8 cellular contexts compared by ENCODE assay signal in genomic region chr17:1720856-1721386, GRCh38. TPM values are rescaled to one million over a fixed set of nuclear protein-coding genes. Genes with fewer than 3 reads are reported as not detected.
DNase-seq lines count a peak whose midpoint lies in the region; ATAC-seq lines count a peak whose summit lies in the region.

No MANE protein-coding gene starts in this region.

- intact Hi-C loops in activated CD4-positive, alpha-beta T cell treated with anti-CD3 and anti-CD28 coated beads, Interleukin-2, amount 10 ng/mL, durations not matched to agents 24 days and 14 days (cut with micrococcal nuclease) = loop anchor here (5.0 kb wide), 2 partner anchors 41 to 61 kb away; partner anchors contain the start of gene SERPINF1

- peaks cover 3% of the 10 kb centered on the region for H3K36me3 Mint-ChIP-seq in activated CD4-positive, alpha-beta T cell treated with anti-CD3 and anti-CD28 coated beads, Interleukin-2, amount 10 ng/mL, durations not matched to agents 24 days and 14 days (ENCODE audit: low read depth)

- peaks cover 34% of the 10 kb centered on the region for H3K4me1 Mint-ChIP-seq in activated CD4-positive, alpha-beta T cell treated with anti-CD3 and anti-CD28 coated beads, Interleukin-2, amount 10 ng/mL, durations not matched to agents 24 days and 14 days
- H3K4me1 Mint-ChIP-seq in stimulated activated naive CD8-positive, alpha-beta T cell treated with anti-CD3 and anti-CD28 coated beads, Interleukin-15, amount 100 ng/mL, for 72 hours = peaks cover 62% of the 10 kb centered on the region

- no peak overlapping the region for H3K4me3 Mint-ChIP-seq in activated CD4-positive, alpha-beta T cell treated with anti-CD3 and anti-CD28 coated beads, Interleukin-2, amount 10 ng/mL, durations not matched to agents 24 days and 14 days
- no peak overlapping the region for H3K4me3 Mint-ChIP-seq in stimulated activated naive CD8-positive, alpha-beta T cell treated with anti-CD3 and anti-CD28 coated beads, Interleukin-15, amount 100 ng/mL, for 72 hours

- H3K9me3 Mint-ChIP-seq in activated CD4-positive, alpha-beta T cell treated with anti-CD3 and anti-CD28 coated beads, Interleukin-2, amount 10 ng/mL, durations not matched to agents 24 days and 14 days = no peaks in the 10 kb centered on the region
- no peaks in the 10 kb centered on the region for H3K9me3 Mint-ChIP-seq in stimulated activated naive CD8-positive, alpha-beta T cell treated with anti-CD3 and anti-CD28 coated beads, Interleukin-15, amount 100 ng/mL, for 72 hours

- H3K27ac Mint-ChIP-seq in activated CD4-positive, alpha-beta T cell treated with anti-CD3 and anti-CD28 coated beads, Interleukin-2, amount 10 ng/mL, durations not matched to agents 24 days and 14 days = no peak overlapping the region
- no peak overlapping the region for H3K27ac Mint-ChIP-seq in stimulated activated naive CD8-positive, alpha-beta T cell treated with anti-CD3 and anti-CD28 coated beads, Interleukin-15, amount 100 ng/mL, for 72 hours

- H3K4me1 ChIP-seq in mucosa of rectum (ENCODE audit: control insufficient read depth in 2 of 2, insufficient read depth in 2 of 2, low read length in 2 of 2) = peaks cover 23 to 33% of the 10 kb centered on the region in 2 donors

- H3K36me3 ChIP-seq in mucosa of rectum (ENCODE audit: control insufficient read depth in 2 of 2, insufficient read depth in 2 of 2, low read length in 2 of 2) = no peaks in the 10 kb centered on the region

- peak overlapping the region; percentile 42 to 55 for H3K4me3 ChIP-seq in mucosa of rectum (ENCODE audit: low read length in 2 of 2)

- H3K27ac ChIP-seq in mucosa of rectum (ENCODE audit: low read depth in 2 of 2, low read length in 2 of 2) = no peak overlapping the region

- H3K9me3 ChIP-seq in mucosa of rectum (ENCODE audit: control insufficient read depth in 2 of 2, low read length in 2 of 2) = no peaks in the 10 kb centered on the region

- DNase-seq in DMS153 treated with DMSO at 0.1 percent for 48 hours (lab: John Stamatoyannopoulos, UW; ENCODE audit: unreplicated experiment) (peak; percentile 13), DMS153 (lab: John Stamatoyannopoulos, UW) (no peak), NCI-H146 (lab: John Stamatoyannopoulos, UW) (peak; percentile 58), dedifferentiated amniotic fluid mesenchymal stem cell (ENCODE audit: extremely low spot score) (peak; percentile 61)
- peak; percentile 91 for DNase-seq in activated CD4-positive, alpha-beta T cell treated with anti-CD3 and anti-CD28 coated beads, Interleukin-2, amount 10 ng/mL, durations not matched to agents 24 days and 14 days
- DNase-seq in stimulated activated naive CD8-positive, alpha-beta T cell treated with anti-CD3 and anti-CD28 coated beads, Interleukin-15, amount 100 ng/mL, for 72 hours = peak; percentile 63 to 66

- peak overlapping the region in 1 of 2 donors; percentile 48 for H3K9ac ChIP-seq in mucosa of rectum (ENCODE audit: low read depth in 1 of 2, low read length in 2 of 2)

- ATAC-seq in stimulated activated naive CD8-positive, alpha-beta T cell treated with anti-CD3 and anti-CD28 coated beads, Interleukin-15, amount 100 ng/mL, for 72 hours = no peak
- ATAC-seq in HG03520 (IDR thresholded peaks at IDR 0.05; ENCODE audit: unreplicated experiment) = no peak

- no peaks in the 10 kb centered on the region for H3K27me3 ChIP-seq in mucosa of rectum (ENCODE audit: control insufficient read depth in 2 of 2, insufficient read depth in 2 of 2, low read length in 2 of 2)

- no peaks in the 10 kb centered on the region for H3K27me3 Mint-ChIP-seq in activated CD4-positive, alpha-beta T cell treated with anti-CD3 and anti-CD28 coated beads, Interleukin-2, amount 10 ng/mL, durations not matched to agents 24 days and 14 days
- peaks cover 4% of the 10 kb centered on the region for H3K27me3 Mint-ChIP-seq in stimulated activated naive CD8-positive, alpha-beta T cell treated with anti-CD3 and anti-CD28 coated beads, Interleukin-15, amount 100 ng/mL, for 72 hours

RNA-seq across cellular contexts. Expression of gene WDR81, which starts 3.6 kb away (rescaled TPM):
- 17.6 and 18.3 TPM in 2 replicates for total RNA-seq in activated CD4-positive, alpha-beta T cell treated with anti-CD3 and anti-CD28 coated beads, Interleukin-2, amount 10 ng/mL, durations not matched to agents 24 days and 14 days

RNA-seq across cellular contexts. Expression of gene TLCD2, which starts 10.7 kb away (rescaled TPM):
- 0.07 and 0.14 TPM in 2 replicates for total RNA-seq in activated CD4-positive, alpha-beta T cell treated with anti-CD3 and anti-CD28 coated beads, Interleukin-2, amount 10 ng/mL, durations not matched to agents 24 days and 14 days

RNA-seq across cellular contexts. Expression of gene SERPINF2, which starts 21.8 kb away (rescaled TPM):
- 0.12 and 0.16 TPM in 2 replicates for total RNA-seq in activated CD4-positive, alpha-beta T cell treated with anti-CD3 and anti-CD28 coated beads, Interleukin-2, amount 10 ng/mL, durations not matched to agents 24 days and 14 days

RNA-seq across cellular contexts. Expression of gene PRPF8, which starts 36.3 kb away (rescaled TPM):
- 432 and 442 TPM in 2 replicates for total RNA-seq in activated CD4-positive, alpha-beta T cell treated with anti-CD3 and anti-CD28 coated beads, Interleukin-2, amount 10 ng/mL, durations not matched to agents 24 days and 14 days

RNA-seq across cellular contexts. Expression of gene SERPINF1, which starts 40.9 kb away (rescaled TPM):
- not detected in 2 replicates for total RNA-seq in activated CD4-positive, alpha-beta T cell treated with anti-CD3 and anti-CD28 coated beads, Interleukin-2, amount 10 ng/mL, durations not matched to agents 24 days and 14 days
